ENCODE assay signal across 8 cellular contexts in genomic region chr19:50725932-50726230, GRCh38. TPM values are rescaled to one million over a fixed set of nuclear protein-coding genes. Genes with fewer than 3 reads are reported as not detected.
DNase-seq lines count a peak whose midpoint lies in the region; ATAC-seq and TF ChIP-seq lines count a peak whose summit lies in the region.

No MANE protein-coding gene starts in this region.

- no peak for DNase-seq in activated naive CD4-positive, alpha-beta T cell treated with anti-CD3 and anti-CD28 coated beads, Interleukin-2, amount 10 ng/mL, durations not matched to agents 7 days and 5 days
- no peak for DNase-seq in activated naive CD4-positive, alpha-beta T cell treated with Interleukin-2 at 50 U/mL for 16 hours
- DNase-seq in activated naive CD8-positive, alpha-beta T cell treated with anti-CD3 and anti-CD28 coated beads, Interleukin-2, amount 50 U/mL, for 24 hours: no peak
- DNase-seq in lower lobe of right lung: no peak
- no peak for DNase-seq in thoracic aorta (ENCODE audit: low spot score)
- no peak for DNase-seq in stimulated activated CD4-positive, alpha-beta T cell treated with anti-CD3 and anti-CD28 coated beads, Interleukin-2, amount 100 ng/mL, for 48 hours
- DNase-seq in gastrocnemius medialis: no peak
- DNase-seq in EL: no peak

- intact Hi-C loops in lower lobe of right lung (cut with DNase I) (no loop called here), gastrocnemius medialis (cut with DNase I; ENCODE audit: low total_unique reads) (loop anchor here (2.0 kb wide), 1 partner anchor 57 kb away; no protein-coding TSS in a partner anchor)

- H3K36me3 Mint-ChIP-seq in activated naive CD4-positive, alpha-beta T cell treated with anti-CD3 and anti-CD28 coated beads, Interleukin-2, amount 10 ng/mL, durations not matched to agents 7 days and 5 days: no peaks in the 10 kb centered on the region
- H3K36me3 Mint-ChIP-seq in activated naive CD8-positive, alpha-beta T cell treated with anti-CD3 and anti-CD28 coated beads, Interleukin-2, amount 50 U/mL, for 24 hours (ENCODE audit: low read depth): peaks cover 8% of the 10 kb centered on the region

- H3K27me3 Mint-ChIP-seq in activated naive CD4-positive, alpha-beta T cell treated with anti-CD3 and anti-CD28 coated beads, Interleukin-2, amount 10 ng/mL, durations not matched to agents 7 days and 5 days: peaks cover 79% of the 10 kb centered on the region
- H3K27me3 Mint-ChIP-seq in activated naive CD8-positive, alpha-beta T cell treated with anti-CD3 and anti-CD28 coated beads, Interleukin-2, amount 50 U/mL, for 24 hours: peaks cover 32% of the 10 kb centered on the region

- H3K4me1 Mint-ChIP-seq in activated naive CD4-positive, alpha-beta T cell treated with anti-CD3 and anti-CD28 coated beads, Interleukin-2, amount 10 ng/mL, durations not matched to agents 7 days and 5 days: peaks cover 34% of the 10 kb centered on the region
- H3K4me1 Mint-ChIP-seq in activated naive CD8-positive, alpha-beta T cell treated with anti-CD3 and anti-CD28 coated beads, Interleukin-2, amount 50 U/mL, for 24 hours: peaks cover 33% of the 10 kb centered on the region

- ATAC-seq in activated naive CD8-positive, alpha-beta T cell treated with anti-CD3 and anti-CD28 coated beads, Interleukin-2, amount 50 U/mL, for 24 hours: no peak
- no peak for ATAC-seq in lower lobe of right lung
- no peak for ATAC-seq in thoracic aorta (ENCODE audit: insufficient number of reproducible peaks, low FRiP score, low read depth)
- ATAC-seq in gastrocnemius medialis: no peak

- H3K27me3 ChIP-seq in lower lobe of right lung (ENCODE audit: low read depth): peaks cover 41% of the 10 kb centered on the region
- H3K27me3 ChIP-seq in thoracic aorta (replicated peaks; ENCODE audit: insufficient read depth): no peaks in the 10 kb centered on the region
- peaks cover 19 to 42% (median 39%) of the 10 kb centered on the region in 3 donors for H3K27me3 ChIP-seq in gastrocnemius medialis

- CTCF ChIA-PET in activated naive CD4-positive, alpha-beta T cell treated with anti-CD3 and anti-CD28 coated beads, Interleukin-2, amount 10 ng/mL, durations not matched to agents 7 days and 5 days (lab: Charles Lee): no interaction called here

- in situ Hi-C loops in gastrocnemius medialis (cut with MboI; ENCODE audit: low sequenced_read_pairs in 4 of 4): no loop called here

- TF ChIP-seq POLR2A in gastrocnemius medialis (IDR thresholded peaks at IDR 0.05): no peak

- peaks cover 8% of the 10 kb centered on the region for H3K9me3 Mint-ChIP-seq in activated naive CD4-positive, alpha-beta T cell treated with anti-CD3 and anti-CD28 coated beads, Interleukin-2, amount 10 ng/mL, durations not matched to agents 7 days and 5 days
- H3K9me3 Mint-ChIP-seq in activated naive CD8-positive, alpha-beta T cell treated with anti-CD3 and anti-CD28 coated beads, Interleukin-2, amount 50 U/mL, for 24 hours: no peaks in the 10 kb centered on the region

- H3K36me3 ChIP-seq in lower lobe of right lung (no peaks in the 10 kb centered on the region), thoracic aorta (no peaks in the 10 kb centered on the region), gastrocnemius medialis (no peaks in the 10 kb centered on the region)

- no peak for TF ChIP-seq CTCF in lower lobe of right lung (IDR thresholded peaks at IDR 0.05)
- no peak for TF ChIP-seq CTCF in thoracic aorta (IDR thresholded peaks at IDR 0.05)
- no peak for TF ChIP-seq CTCF in gastrocnemius medialis (IDR thresholded peaks at IDR 0.05 in 4 of 5, conservative IDR thresholded peaks at IDR 0.05 in 1 of 5)

- H3K27ac ChIP-seq in lower lobe of right lung (no peak overlapping the region), thoracic aorta (no peak overlapping the region), gastrocnemius medialis (no peak overlapping the region)

- H3K4me3 Mint-ChIP-seq in activated naive CD4-positive, alpha-beta T cell treated with anti-CD3 and anti-CD28 coated beads, Interleukin-2, amount 10 ng/mL, durations not matched to agents 7 days and 5 days: peak overlapping the region; percentile 41
- peak overlapping the region; percentile 84 for H3K4me3 Mint-ChIP-seq in activated naive CD8-positive, alpha-beta T cell treated with anti-CD3 and anti-CD28 coated beads, Interleukin-2, amount 50 U/mL, for 24 hours

- H3K4me3 ChIP-seq in lower lobe of right lung (peak overlapping the region; percentile 67), thoracic aorta (peak overlapping the region; percentile 65), gastrocnemius medialis (peak overlapping the region in 2 of 4 donors; percentile 55 to 58)

- H3K9me3 ChIP-seq in lower lobe of right lung (no peaks in the 10 kb centered on the region), thoracic aorta (no peaks in the 10 kb centered on the region), gastrocnemius medialis (no peaks in the 10 kb centered on the region)

- H3K4me1 ChIP-seq in lower lobe of right lung (peaks cover 28% of the 10 kb centered on the region), thoracic aorta (ENCODE audit: control insufficient read depth in 1 of 2, low read depth in 2 of 2) (peaks cover 2 to 20% of the 10 kb centered on the region in 2 donors), gastrocnemius medialis (peaks cover 0 to 5% of the 10 kb centered on the region in 2 donors)

- no peak overlapping the region for H3K27ac Mint-ChIP-seq in activated naive CD4-positive, alpha-beta T cell treated with anti-CD3 and anti-CD28 coated beads, Interleukin-2, amount 10 ng/mL, durations not matched to agents 7 days and 5 days
- H3K27ac Mint-ChIP-seq in activated naive CD8-positive, alpha-beta T cell treated with anti-CD3 and anti-CD28 coated beads, Interleukin-2, amount 50 U/mL, for 24 hours: peak overlapping the region; percentile 81

RNA-seq across cellular contexts. Expression of gene CLEC11A, which starts 2.7 kb away (rescaled TPM):
- total RNA-seq in lower lobe of right lung: 9.8 TPM
- 10 to 100 TPM; 10.5 to 35.3 TPM for total RNA-seq in thoracic aorta
- total RNA-seq in gastrocnemius medialis: 1 to 10 TPM; 2.1 to 5.0 (median 2.7) TPM

RNA-seq across cellular contexts. Expression of gene SHANK1, which starts 6.3 kb away (rescaled TPM):
- total RNA-seq in lower lobe of right lung (0.71 TPM), thoracic aorta (1 to 10 TPM in 1 of 2 donors, under 1 TPM in 1; 0.28 to 1.6 TPM), gastrocnemius medialis (under 1 TPM in 1 of 4 donors, not detected in 3; 0.68 TPM)

RNA-seq across cellular contexts. Expression of gene GPR32, which starts 44.4 kb away (rescaled TPM):
- not detected for total RNA-seq in lower lobe of right lung
- total RNA-seq in thoracic aorta: not detected
- total RNA-seq in gastrocnemius medialis: not detected
